16 cellular contexts compared by ENCODE assay signal in genomic region chr9:21883642-21884041, GRCh38.
DNase-seq lines count a peak whose midpoint lies in the region; ATAC-seq and TF ChIP-seq lines count a peak whose summit lies in the region.
"Had no signal": no experiment of that assay in that cellular context is flagged by ENCODE, and none has a peak within 500 bp of the region (broad histone marks: within the 10 kb centered on the region; RNA-seq: fewer than 3 reads in every experiment).

No MANE protein-coding gene starts in this region.

- peak; percentile 13 for DNase-seq in DMS 273 (lab: John Stamatoyannopoulos, UW; ENCODE audit: unreplicated experiment)
- no peak for DNase-seq in DMS 273 treated with DMSO at 0.1 percent for 48 hours (lab: John Stamatoyannopoulos, UW)
- no peak for DNase-seq in LNCaP clone FGC (ENCODE audit: low read depth)
- DNase-seq in WTC11 (ENCODE audit: low spot score) = no peak
- peak; percentile 39 for DNase-seq in natural killer cell
- no peak for DNase-seq in AG08396 (ENCODE audit: low spot score)
- no peak for DNase-seq in T1000 (lab: John Stamatoyannopoulos, UW)
- DNase-seq: activated T-cell treated with anti-CD3 and anti-CD28 coated beads for 4 hours; CD4-positive, alpha-beta T cell; islet precursor cell; NCI-H1105 treated with DMSO at 0.1 percent for 48 hours had no signal

- H3K36me3 Mint-ChIP-seq in WTC11 (peaks cover 41% of the 10 kb centered on the region), natural killer cell (peaks cover 27% of the 10 kb centered on the region)

- ATAC-seq in WTC11 = peak; percentile 99
- ATAC-seq in natural killer cell = peak; percentile 93 to 99 (median 94)
- no peak for ATAC-seq in GM19035 (IDR thresholded peaks at IDR 0.05; ENCODE audit: unreplicated experiment)
- ATAC-seq: gastroesophageal sphincter, Right ventricle myocardium inferior had no signal

- no peak overlapping the region for H3K27ac Mint-ChIP-seq in WTC11
- peak overlapping the region; percentile 11 to 69 for H3K27ac Mint-ChIP-seq in natural killer cell
- H3K27ac Mint-ChIP-seq: activated naive CD8-positive, alpha-beta T cell; CD4-positive, alpha-beta T cell; mesothelial cell of epicardium had no signal

- intact Hi-C loops in natural killer cell (cut with micrococcal nuclease) = loop anchor here (5.0 to 10.0 kb wide), 2 partner anchors 34 to 91 kb away; no protein-coding TSS in a partner anchor

- H3K27me3 Mint-ChIP-seq in WTC11 (ENCODE audit: low read depth) (no peaks in the 10 kb centered on the region), natural killer cell (ENCODE audit: low read depth in 2 of 2) (no peaks in the 10 kb centered on the region)
- H3K27me3 Mint-ChIP-seq: activated naive CD8-positive, alpha-beta T cell; CD4-positive, alpha-beta T cell had no signal

- H3K4me1 Mint-ChIP-seq in WTC11 (peaks cover 15% of the 10 kb centered on the region), natural killer cell (peaks cover 21 to 22% of the 10 kb centered on the region in 2 donors)
- H3K4me1 Mint-ChIP-seq: mesothelial cell of epicardium had no signal

- H3K9me3 Mint-ChIP-seq in WTC11 (peaks cover 36% of the 10 kb centered on the region), natural killer cell (peaks cover 0 to 8% of the 10 kb centered on the region in 2 donors)

- POLR2A ChIA-PET in WTC11 (lab: Charles Lee) = no interaction called here

- H3K4me3 ChIP-seq in LNCaP clone FGC (ENCODE audit: low read depth, low read length) = no peak overlapping the region
- H3K4me3 ChIP-seq: gastroesophageal sphincter had no signal

- TF ChIP-seq CTCF in LNCaP clone FGC (IDR thresholded peaks at IDR 0.05; ENCODE audit: control insufficient read depth, extremely low read depth, insufficient read depth) = 0 out of 2 replicates have a peak, but pooled peaks have one; percentile 4
- no peak for TF ChIP-seq CTCF in WTC11 (IDR thresholded peaks at IDR 0.05)
- TF ChIP-seq CTCF in natural killer cell (IDR thresholded peaks at IDR 0.05) = no peak

- CTCF ChIA-PET in WTC11 (lab: Charles Lee) = interaction anchor here (1.1 kb wide), 1 partner anchor 22 kb away, joined by 4 read pairs; no protein-coding TSS in a partner anchor

- H3K4me3 Mint-ChIP-seq in WTC11 = no peak overlapping the region
- no peak overlapping the region for H3K4me3 Mint-ChIP-seq in natural killer cell
- H3K4me3 Mint-ChIP-seq: activated naive CD8-positive, alpha-beta T cell; CD4-positive, alpha-beta T cell; mesothelial cell of epicardium had no signal

TF ChIP-seq in WTC11, 78 proteins besides CTCF, POLR2A, EP300 and RAD21 (continues in another document):
- TF ChIP-seq PRRX2 (CRISPR knock-in tag; IDR thresholded peaks at IDR 0.05) = no peak
- TF ChIP-seq ZNF416 (CRISPR knock-in tag; IDR thresholded peaks at IDR 0.05) = no peak
- TF ChIP-seq, protein P1, sequence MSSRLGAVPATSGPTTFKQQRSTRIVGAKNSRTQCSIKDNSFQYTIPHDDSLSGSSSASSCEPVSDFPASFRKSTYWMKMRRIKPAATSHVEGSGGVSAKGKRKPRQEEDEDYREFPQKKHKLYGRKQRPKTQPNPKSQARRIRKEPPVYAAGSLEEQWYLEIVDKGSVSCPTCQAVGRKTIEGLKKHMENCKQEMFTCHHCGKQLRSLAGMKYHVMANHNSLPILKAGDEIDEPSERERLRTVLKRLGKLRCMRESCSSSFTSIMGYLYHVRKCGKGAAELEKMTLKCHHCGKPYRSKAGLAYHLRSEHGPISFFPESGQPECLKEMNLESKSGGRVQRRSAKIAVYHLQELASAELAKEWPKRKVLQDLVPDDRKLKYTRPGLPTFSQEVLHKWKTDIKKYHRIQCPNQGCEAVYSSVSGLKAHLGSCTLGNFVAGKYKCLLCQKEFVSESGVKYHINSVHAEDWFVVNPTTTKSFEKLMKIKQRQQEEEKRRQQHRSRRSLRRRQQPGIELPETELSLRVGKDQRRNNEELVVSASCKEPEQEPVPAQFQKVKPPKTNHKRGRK (CRISPR knock-in tag; IDR thresholded peaks at IDR 0.05; ENCODE audit: borderline replicate concordance) = no peak
- TF ChIP-seq SP1 (CRISPR knock-in tag; conservative IDR thresholded peaks at IDR 0.05) = no peak
- TF ChIP-seq, protein P2, sequence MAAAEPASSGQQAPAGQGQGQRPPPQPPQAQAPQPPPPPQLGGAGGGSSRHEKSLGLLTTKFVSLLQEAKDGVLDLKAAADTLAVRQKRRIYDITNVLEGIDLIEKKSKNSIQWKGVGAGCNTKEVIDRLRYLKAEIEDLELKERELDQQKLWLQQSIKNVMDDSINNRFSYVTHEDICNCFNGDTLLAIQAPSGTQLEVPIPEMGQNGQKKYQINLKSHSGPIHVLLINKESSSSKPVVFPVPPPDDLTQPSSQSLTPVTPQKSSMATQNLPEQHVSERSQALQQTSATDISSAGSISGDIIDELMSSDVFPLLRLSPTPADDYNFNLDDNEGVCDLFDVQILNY (CRISPR knock-in tag; IDR thresholded peaks at IDR 0.05) = no peak
- TF ChIP-seq CBFB (CRISPR knock-in tag; IDR thresholded peaks at IDR 0.05; ENCODE audit: low read depth) = no peak
- no peak for TF ChIP-seq ETV6 (CRISPR knock-in tag; IDR thresholded peaks at IDR 0.05)
- no peak for TF ChIP-seq CDX4 (CRISPR knock-in tag; IDR thresholded peaks at IDR 0.05; ENCODE audit: borderline replicate concordance)
- no peak for TF ChIP-seq ATF2 (CRISPR knock-in tag; IDR thresholded peaks at IDR 0.05; ENCODE audit: borderline replicate concordance, low read depth)
- TF ChIP-seq TEAD4 (CRISPR knock-in tag; IDR thresholded peaks at IDR 0.05) = no peak
- TF ChIP-seq, protein P3, sequence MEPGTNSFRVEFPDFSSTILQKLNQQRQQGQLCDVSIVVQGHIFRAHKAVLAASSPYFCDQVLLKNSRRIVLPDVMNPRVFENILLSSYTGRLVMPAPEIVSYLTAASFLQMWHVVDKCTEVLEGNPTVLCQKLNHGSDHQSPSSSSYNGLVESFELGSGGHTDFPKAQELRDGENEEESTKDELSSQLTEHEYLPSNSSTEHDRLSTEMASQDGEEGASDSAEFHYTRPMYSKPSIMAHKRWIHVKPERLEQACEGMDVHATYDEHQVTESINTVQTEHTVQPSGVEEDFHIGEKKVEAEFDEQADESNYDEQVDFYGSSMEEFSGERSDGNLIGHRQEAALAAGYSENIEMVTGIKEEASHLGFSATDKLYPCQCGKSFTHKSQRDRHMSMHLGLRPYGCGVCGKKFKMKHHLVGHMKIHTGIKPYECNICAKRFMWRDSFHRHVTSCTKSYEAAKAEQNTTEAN (CRISPR knock-in tag; IDR thresholded peaks at IDR 0.05) = no peak
- TF ChIP-seq ZNF263 (CRISPR knock-in tag; IDR thresholded peaks at IDR 0.05; ENCODE audit: low read depth) = no peak
- TF ChIP-seq ZNF121 (CRISPR knock-in tag; IDR thresholded peaks at IDR 0.05) = no peak
- TF ChIP-seq FOXK1 (CRISPR knock-in tag; IDR thresholded peaks at IDR 0.05) = no peak
- TF ChIP-seq, protein P4, sequence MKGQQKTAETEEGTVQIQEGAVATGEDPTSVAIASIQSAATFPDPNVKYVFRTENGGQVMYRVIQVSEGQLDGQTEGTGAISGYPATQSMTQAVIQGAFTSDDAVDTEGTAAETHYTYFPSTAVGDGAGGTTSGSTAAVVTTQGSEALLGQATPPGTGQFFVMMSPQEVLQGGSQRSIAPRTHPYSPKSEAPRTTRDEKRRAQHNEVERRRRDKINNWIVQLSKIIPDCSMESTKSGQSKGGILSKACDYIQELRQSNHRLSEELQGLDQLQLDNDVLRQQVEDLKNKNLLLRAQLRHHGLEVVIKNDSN (CRISPR knock-in tag; IDR thresholded peaks at IDR 0.05) = no peak
- TF ChIP-seq PRDM15 (CRISPR knock-in tag; IDR thresholded peaks at IDR 0.05) = no peak
- no peak for TF ChIP-seq EMX1 (CRISPR knock-in tag; IDR thresholded peaks at IDR 0.05)
- TF ChIP-seq ELF4 (CRISPR knock-in tag; IDR thresholded peaks at IDR 0.05; ENCODE audit: low read depth) = no peak

Comparison
In these comparisons a context has a peak if more than half of its experiments do, and no peak if none do; other contexts are left out.
1. DNase-seq: peak in DMS 273 (single experiment) and natural killer cell (single experiment); none in DMS 273 treated with DMSO at 0.1 percent for 48 hours (single experiment), LNCaP clone FGC (single experiment), WTC11 (single experiment), AG08396 (single experiment) and T1000 (single experiment).